8 cellular contexts compared by ENCODE assay signal in genomic region chr10:102115775-102116174, GRCh38. TPM values are rescaled to one million over a fixed set of nuclear protein-coding genes. Genes with fewer than 3 reads are reported as not detected.
A peak's percentile ranks its signal among the peaks of the same experiment; 100 is the strongest.
DNase-seq lines count a peak whose midpoint lies in the region; ATAC-seq and TF ChIP-seq lines count a peak whose summit lies in the region.

No MANE protein-coding gene starts in this region.

- H3K27ac ChIP-seq in OCI-LY7 (ENCODE audit: low read depth, low read length, poor library complexity, severe bottlenecking) = peak overlapping the region; percentile 80

- BruUV-seq in OCI-LY7 (replicated peaks; lab: Mats Ljungman, UMichigan) = no TSS peak

- no peaks in the 10 kb centered on the region for H3K27me3 ChIP-seq in GM06990 (replicated peaks; ENCODE audit: control insufficient read depth, insufficient read depth, low read length)

- POLR2A ChIA-PET in OCI-LY7 (lab: Charles Lee) = interaction anchor here (0.5 to 0.7 kb wide), 4 partner anchors 17 to 303 kb away, joined by 3 to 6 read pairs (median 4); no protein-coding TSS in a partner anchor

- peaks cover 62% of the 10 kb centered on the region for H3K4me1 ChIP-seq in OCI-LY7 (ENCODE audit: insufficient read depth, low read length, poor library complexity, severe bottlenecking)

- peak overlapping the region; percentile 79 for H3K4me2 ChIP-seq in OCI-LY7 (ENCODE audit: low read length)

- H4K20me1 ChIP-seq in OCI-LY7 (ENCODE audit: insufficient read depth, low read length) = peaks cover 20% of the 10 kb centered on the region

- no peaks in the 10 kb centered on the region for H3K9me2 ChIP-seq in OCI-LY7 (ENCODE audit: insufficient read depth, low read length)

- peaks cover 5% of the 10 kb centered on the region for H3K36me3 ChIP-seq in GM06990 (ENCODE audit: control insufficient read depth, insufficient read depth, low read length)
- H3K36me3 ChIP-seq in OCI-LY7 (ENCODE audit: insufficient read depth, low read length) = peaks cover 13% of the 10 kb centered on the region; the same call in 1 of the 2 replicates

- intact Hi-C loops in OCI-LY7 (cut with micrococcal nuclease; ENCODE audit: unreplicated experiment) = loop anchor here (2.0 to 10.0 kb wide), 2 partner anchors 51 to 599 kb away; partner anchors contain the start of genes ARL3, HPS6 and SFXN2

- H3K9me3 ChIP-seq in OCI-LY7 (ENCODE audit: low read length) = no peaks in the 10 kb centered on the region

- no peak overlapping the region for H2AFZ ChIP-seq in OCI-LY7 (ENCODE audit: low read length)

- peaks cover 78% of the 10 kb centered on the region for H3K79me2 ChIP-seq in OCI-LY7 (ENCODE audit: insufficient read depth, low read depth, low read length)

- ATAC-seq in GM18502 (IDR thresholded peaks at IDR 0.05; ENCODE audit: poor library complexity, unreplicated experiment) = no peak

- H3K4me3 ChIP-seq in GM06990 (replicated peaks; ENCODE audit: low read depth, low read length) (0 out of 2 replicates have a peak overlapping the region, but pooled peaks have one; percentile 3), OCI-LY7 (ENCODE audit: low read depth, low read length, poor library complexity, severe bottlenecking) (peak overlapping the region; percentile 87), epithelial cell of proximal tubule (ENCODE audit: low read depth, low read length) (peak overlapping the region; percentile 78), retinal pigment epithelial cell (ENCODE audit: low read length) (peak overlapping the region; percentile 13)

- CTCF ChIA-PET in OCI-LY7 (lab: Charles Lee; ENCODE audit: unreplicated experiment) = no interaction called here

- no peak for DNase-seq in GM06990 (ENCODE audit: extremely low read depth, insufficient read length)
- DNase-seq in OCI-LY7 (ENCODE audit: low spot score) = peak; percentile 37
- DNase-seq in epithelial cell of proximal tubule (ENCODE audit: low read depth) = no peak
- no peak for DNase-seq in retinal pigment epithelial cell (ENCODE audit: low read depth)
- DNase-seq in NCI-H1417 treated with DMSO at 0.1 percent for 48 hours (lab: John Stamatoyannopoulos, UW) = no peak
- DNase-seq in NCI-H748 (lab: John Stamatoyannopoulos, UW; ENCODE audit: unreplicated experiment) = no peak
- DNase-seq in HK-2 (ENCODE audit: unreplicated experiment) = no peak

- TF ChIP-seq CTCF in GM06990 (IDR thresholded peaks at IDR 0.05; ENCODE audit: insufficient read depth, low read length, poor library complexity, severe bottlenecking) (no peak), OCI-LY7 (conservative IDR thresholded peaks at IDR 0.05; ENCODE audit: low read length) (no peak), epithelial cell of proximal tubule (conservative IDR thresholded peaks at IDR 0.05; ENCODE audit: low read depth, low read length) (no peak), retinal pigment epithelial cell (conservative IDR thresholded peaks at IDR 0.05; ENCODE audit: low read depth, low read length) (no peak)

RNA-seq across cellular contexts. Expression of gene LDB1, which starts 4.4 kb away (rescaled TPM):
- total RNA-seq in OCI-LY7 (2014; rRNA removed; shearing (Covaris generic)) = 50.8 and 58.6 TPM in 2 replicates
- total RNA-seq in OCI-LY7 (2022) = 60.9 and 64.8 TPM in 2 replicates
- total RNA-seq in epithelial cell of proximal tubule = 24.5 and 29.5 TPM in 2 replicates

RNA-seq across cellular contexts. Expression of gene PPRC1, which starts 17.1 kb away (rescaled TPM):
- total RNA-seq in OCI-LY7 (2014; rRNA removed; shearing (Covaris generic)) = 29.8 and 47.1 TPM in 2 replicates
- 70.0 and 77.2 TPM in 2 replicates for total RNA-seq in OCI-LY7 (2022)
- 21.4 and 35.5 TPM in 2 replicates for total RNA-seq in epithelial cell of proximal tubule

RNA-seq across cellular contexts. Expression of gene NOLC1, which starts 36.4 kb away (rescaled TPM):
- 93.5 and 120 TPM in 2 replicates for total RNA-seq in OCI-LY7 (2014; rRNA removed; shearing (Covaris generic))
- total RNA-seq in OCI-LY7 (2022) (131 and 152 TPM in 2 replicates), epithelial cell of proximal tubule (100 and 130 TPM in 2 replicates)

RNA-seq across cellular contexts. Expression of gene HPS6, which starts 50.6 kb away (rescaled TPM):
- total RNA-seq in OCI-LY7 (2014; rRNA removed; shearing (Covaris generic)) = 23.8 and 28.2 TPM in 2 replicates
- total RNA-seq in OCI-LY7 (2022) = 19.2 and 21.7 TPM in 2 replicates
- total RNA-seq in epithelial cell of proximal tubule = 47.6 and 52.6 TPM in 2 replicates

RNA-seq across cellular contexts. Expression of gene ARMH3, which starts 59.8 kb away (rescaled TPM):
- total RNA-seq in OCI-LY7 (2014; rRNA removed; shearing (Covaris generic)) = 5.7 and 7.9 TPM in 2 replicates
- total RNA-seq in OCI-LY7 (2022) (19.3 and 24.3 TPM in 2 replicates), epithelial cell of proximal tubule (6.6 and 9.5 TPM in 2 replicates)

Comparison
In these comparisons a context has a peak if more than half of its experiments do, and no peak if none do; other contexts are left out.
1. H3K4me3 ChIP-seq: peak in every context shown above with its lines; median percentile 87 in OCI-LY7; 78 in epithelial cell of proximal tubule; 13 in retinal pigment epithelial cell; 3 in GM06990.